Comparison of ENCODE assay signal across 28 cellular contexts in the genomic region with DNA sequence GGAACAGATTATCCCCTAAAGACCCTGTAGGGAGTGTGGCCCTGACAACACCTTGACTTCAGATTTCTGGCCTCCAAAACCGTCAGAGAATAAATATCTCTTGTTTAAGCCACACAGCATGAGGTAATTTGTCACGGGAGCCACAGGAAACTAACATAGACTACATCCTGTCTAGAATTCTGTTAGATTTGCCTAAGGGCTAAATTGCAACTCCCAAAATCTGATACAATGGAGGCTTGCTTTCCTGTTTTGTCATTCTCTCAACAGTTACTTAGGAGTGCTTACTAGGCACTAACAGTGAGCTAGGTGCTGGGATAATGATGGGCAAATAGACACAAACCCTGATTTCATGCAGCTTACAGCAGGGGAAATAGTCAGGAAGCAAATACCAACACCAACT.
A peak's percentile ranks its signal among the peaks of the same experiment; 100 is the strongest.
DNase-seq lines count a peak whose midpoint lies in the region; ATAC-seq and TF ChIP-seq lines count a peak whose summit lies in the region.
"Had no signal": no experiment of that assay in that cellular context is flagged by ENCODE, and none has a peak within 500 bp of the region (broad histone marks: within the 10 kb centered on the region; RNA-seq: fewer than 3 reads in every experiment).

No MANE protein-coding gene starts in this region.

- no peak for ATAC-seq in activated T-cell treated with anti-CD3 and anti-CD28 coated beads, Interleukin-2, amount 50 U/mL, for 4 hours
- ATAC-seq in GM21723 (IDR thresholded peaks at IDR 0.05; ENCODE audit: unreplicated experiment), result no peak
- ATAC-seq: GM23338, left lobe of liver, pancreas had no signal

- H3K9me3 Mint-ChIP-seq in activated T-cell treated with anti-CD3 and anti-CD28 coated beads, Interleukin-2, amount 50 U/mL, for 4 hours, result peaks cover 4% of the 10 kb centered on the region
- H3K9me3 Mint-ChIP-seq: activated T-cell treated with anti-CD3 and anti-CD28 coated beads, Interleukin-2, amount 50 U/mL, for 24 hours; CD4-positive, alpha-beta T cell; stimulated activated naive CD8-positive, alpha-beta T cell treated with anti-CD3 and anti-CD28 coated beads, Interleukin-15, Interleukin-2, amounts not matched to agents 100 ng/mL and 50 ng/mL, for 24 hours had no signal

- no peak overlapping the region for H3K9ac ChIP-seq in SK-N-MC (ENCODE audit: insufficient read length)

- H3K27ac ChIP-seq in A673 (ENCODE audit: low read depth, low read length, poor library complexity, severe bottlenecking) (no peak overlapping the region), SK-N-MC (no peak overlapping the region)
- H3K27ac ChIP-seq: cardiac muscle cell, pancreas, testis had no signal

- no peaks in the 10 kb centered on the region for H3K36me3 Mint-ChIP-seq in activated T-cell treated with anti-CD3 and anti-CD28 coated beads, Interleukin-2, amount 50 U/mL, for 4 hours (ENCODE audit: insufficient read depth)
- H3K36me3 Mint-ChIP-seq: activated naive CD8-positive, alpha-beta T cell treated with anti-CD3 and anti-CD28 coated beads, Interleukin-2, amount 10 ng/mL, durations not matched to agents 7 days and 5 days had no signal

- H3K9me3 ChIP-seq in A673 (ENCODE audit: low read depth, low read length, poor library complexity, severe bottlenecking) (no peaks in the 10 kb centered on the region), SK-N-MC (ENCODE audit: low read depth, low read length) (no peaks in the 10 kb centered on the region)
- H3K9me3 ChIP-seq: pancreas, testis had no signal

- TF ChIP-seq CTCF in A673 (conservative IDR thresholded peaks at IDR 0.05; ENCODE audit: low read depth, low read length), result no peak
- no peak for TF ChIP-seq CTCF in GM12865 (IDR thresholded peaks at IDR 0.05; ENCODE audit: insufficient read depth, low read depth, low read length, missing control alignments)

- no TSS peak for BruUV-seq in A673 (replicated peaks; lab: Mats Ljungman, UMichigan)

- H3K4me1 Mint-ChIP-seq in activated T-cell treated with anti-CD3 and anti-CD28 coated beads, Interleukin-2, amount 50 U/mL, for 4 hours (ENCODE audit: low read depth), result no peaks in the 10 kb centered on the region
- H3K4me1 Mint-ChIP-seq: GM23338 had no signal

- no peak overlapping the region for H3K4me3 ChIP-seq in A673 (ENCODE audit: low read depth, low read length, poor library complexity, severe bottlenecking)
- no peak overlapping the region for H3K4me3 ChIP-seq in GM12865 (ENCODE audit: low read depth, low read length)
- H3K4me3 ChIP-seq in SK-N-MC, result no peak overlapping the region
- H3K4me3 ChIP-seq: cardiac muscle cell, GM23338, pancreas, testis had no signal

- H3K36me3 ChIP-seq in A673 (ENCODE audit: insufficient read depth, low read length, poor library complexity, severe bottlenecking), result no peaks in the 10 kb centered on the region
- H3K36me3 ChIP-seq in SK-N-MC (ENCODE audit: insufficient read depth, low read length), result no peaks in the 10 kb centered on the region
- H3K36me3 ChIP-seq: cardiac muscle cell, pancreas had no signal

- DNase-seq in A673 (ENCODE audit: low spot score) (peak; percentile 37), GM12865 (ENCODE audit: low read depth) (peak; percentile 36), NCI-H2081 treated with DMSO at 0.1 percent for 48 hours (lab: John Stamatoyannopoulos, UW) (peak; percentile 84), SK-N-MC (ENCODE audit: low read depth, low spot score) (peak; percentile 10), retina (no peak), SW 1271 (lab: John Stamatoyannopoulos, UW) (no peak)
- no peak for DNase-seq in activated T-cell treated with anti-CD3 and anti-CD28 coated beads, Interleukin-2, amount 50 U/mL, for 4 hours
- DNase-seq: activated CD4-positive, alpha-beta T cell treated with anti-CD3 and anti-CD28 coated beads, Interleukin-2, amount 50 U/mL, for 1 hour; activated CD4-positive, CD25-positive, alpha-beta regulatory T cell; activated gamma-delta T cell; activated naive CD8-positive, alpha-beta T cell treated with anti-CD3 and anti-CD28 coated beads, Interleukin-2, amount 10 ng/mL, durations not matched to agents 7 days and 5 days; activated T-cell treated with anti-CD3 and anti-CD28 coated beads, Interleukin-2, amount 50 U/mL, for 24 hours; CD4-positive, alpha-beta T cell; effector memory CD4-positive, alpha-beta T cell; GDM1; HFFc6; Kasumi-1; mesenchymal stem cell; NCI-H187 treated with DMSO at 0.1 percent for 48 hours; pancreas; small intestine; stimulated activated CD4-positive, alpha-beta T cell treated with anti-CD3 and anti-CD28 coated beads, Interleukin-1b, Interleukin-23, amount 100 ng/mL, for 48 hours; testis had no signal

- POLR2A ChIA-PET in A673 (lab: Charles Lee; ENCODE audit: low non-redundant PET), result no interaction called here

- peaks cover 9% of the 10 kb centered on the region for H3K27me3 Mint-ChIP-seq in activated T-cell treated with anti-CD3 and anti-CD28 coated beads, Interleukin-2, amount 50 U/mL, for 4 hours (ENCODE audit: low read depth)

- H3K4me1 ChIP-seq in A673 (ENCODE audit: insufficient read depth, low read length, poor library complexity, severe bottlenecking), result no peaks in the 10 kb centered on the region
- H3K4me1 ChIP-seq: pancreas, testis had no signal

- no peak overlapping the region for H3K4me3 Mint-ChIP-seq in activated T-cell treated with anti-CD3 and anti-CD28 coated beads, Interleukin-2, amount 50 U/mL, for 4 hours
- H3K4me3 Mint-ChIP-seq: activated naive CD8-positive, alpha-beta T cell treated with anti-CD3 and anti-CD28 coated beads, Interleukin-2, amount 10 ng/mL, durations not matched to agents 7 days and 5 days; activated T-cell treated with anti-CD3 and anti-CD28 coated beads, Interleukin-2, amount 50 U/mL, for 24 hours; CD4-positive, alpha-beta T cell; GM23338; HFFc6; stimulated activated naive CD8-positive, alpha-beta T cell treated with anti-CD3 and anti-CD28 coated beads, Interleukin-15, Interleukin-2, amounts not matched to agents 100 ng/mL and 50 ng/mL, for 24 hours had no signal

- CTCF ChIA-PET in A673 (lab: Charles Lee), result no interaction called here

- no peaks in the 10 kb centered on the region for H3K27me3 ChIP-seq in A673 (replicated peaks; ENCODE audit: insufficient read depth, low read depth, low read length, poor library complexity)
- H3K27me3 ChIP-seq: cardiac muscle cell, pancreas, testis had no signal

- intact Hi-C loops in A673 (cut with micrococcal nuclease; ENCODE audit: unreplicated experiment), result no loop called here

Comparison
In these comparisons a context has a peak if more than half of its experiments do, and no peak if none do; other contexts are left out.
1. DNase-seq: peak in A673 (single experiment), GM12865 (single experiment), NCI-H2081 treated with DMSO at 0.1 percent for 48 hours (single experiment) and SK-N-MC (single experiment); none in activated T-cell treated with anti-CD3 and anti-CD28 coated beads, Interleukin-2, amount 50 U/mL, for 4 hours (single experiment), retina (single experiment) and SW 1271 (0 of 2).